Comparison of ENCODE assay signal across 10 cellular contexts in genomic region chr1:156599811-156600210, GRCh38. TPM values are rescaled to one million over a fixed set of nuclear protein-coding genes. Genes with fewer than 3 reads are reported as not detected.
DNase-seq lines count a peak whose midpoint lies in the region; ATAC-seq and TF ChIP-seq lines count a peak whose summit lies in the region.
"Had no signal": no experiment of that assay in that cellular context is flagged by ENCODE, and none has a peak within 500 bp of the region (broad histone marks: within the 10 kb centered on the region; RNA-seq: fewer than 3 reads in every experiment).

No MANE protein-coding gene starts in this region.

- ATAC-seq in GM18909 (IDR thresholded peaks at IDR 0.05; ENCODE audit: poor library complexity, unreplicated experiment) (peak; percentile 49), PC-3 (peak; percentile 45), GM21526 (IDR thresholded peaks at IDR 0.05; ENCODE audit: low FRiP score, unreplicated experiment) (no peak)

- H3K9me2 ChIP-seq in PC-3 (replicated peaks; ENCODE audit: low read length): no peaks in the 10 kb centered on the region

- in situ Hi-C loops in ACHN (cut with HindIII; ENCODE audit: low pct_ligation_motif_present, low pct_unique_long_range_greater_than_20kb, low sequenced_read_pairs): no loop called here

- peaks cover 4% of the 10 kb centered on the region for H3K4me1 Mint-ChIP-seq in endodermal cell

- no peaks in the 10 kb centered on the region for H3F3A ChIP-seq in PC-3 (ENCODE audit: low read length, unreplicated experiment)

- H3K27ac ChIP-seq in PC-3 (ENCODE audit: low read length): no peak overlapping the region
- H3K27ac ChIP-seq in endodermal cell (ENCODE audit: low read depth, low read length): no peak overlapping the region
- no peak overlapping the region for H3K27ac ChIP-seq in esophagus muscularis mucosa (replicated peaks in 1 of 4)
- H3K27ac ChIP-seq: neutrophil had no signal

- H3K4me2 ChIP-seq in PC-3 (ENCODE audit: low read length): peak overlapping the region; percentile 93

- intact Hi-C loops in PC-3 (cut with micrococcal nuclease): no loop called here
- intact Hi-C loops in esophagus muscularis mucosa (cut with DNase I): loop anchor here (10.0 kb wide), 1 partner anchor 115 kb away; no protein-coding TSS in a partner anchor

- peak overlapping the region; percentile 94 for H3K4me3 ChIP-seq in PC-3 (ENCODE audit: low read length)
- no peak overlapping the region for H3K4me3 ChIP-seq in endodermal cell (ENCODE audit: low read length)
- H3K4me3 ChIP-seq in esophagus muscularis mucosa: no peak overlapping the region

- peaks cover 20% of the 10 kb centered on the region for H3K4me1 ChIP-seq in PC-3 (ENCODE audit: insufficient read depth, low read length)
- no peaks in the 10 kb centered on the region for H3K4me1 ChIP-seq in endodermal cell (ENCODE audit: control insufficient read depth, insufficient read depth, low read length)
- H3K4me1 ChIP-seq in esophagus muscularis mucosa: peaks cover 10 to 28% (median 24%) of the 10 kb centered on the region in 4 donors

- TF ChIP-seq EP300 in esophagus muscularis mucosa (IDR thresholded peaks at IDR 0.05): no peak

- no peaks in the 10 kb centered on the region for H3K9me3 ChIP-seq in PC-3 (ENCODE audit: low read length)
- no peaks in the 10 kb centered on the region for H3K9me3 ChIP-seq in endodermal cell (ENCODE audit: control insufficient read depth, low read length)
- no peaks in the 10 kb centered on the region for H3K9me3 ChIP-seq in esophagus muscularis mucosa
- H3K9me3 ChIP-seq: neutrophil had no signal

- H3K9me3 Mint-ChIP-seq in endodermal cell: no peaks in the 10 kb centered on the region
- H3K9me3 Mint-ChIP-seq: dendritic cell treated with granulocyte-macrophage colony-stimulating factor and Interleukin-4, amounts not matched to agents 40 ng/mL and 50 ng/mL, for 4 days had no signal

- H3K36me3 ChIP-seq in PC-3 (ENCODE audit: low read depth, low read length) (peaks cover 45% of the 10 kb centered on the region), endodermal cell (ENCODE audit: control insufficient read depth, insufficient read depth, low read length) (peaks cover 39% of the 10 kb centered on the region), esophagus muscularis mucosa (peaks cover 29 to 42% (median 41%) of the 10 kb centered on the region in 4 donors)
- H3K36me3 ChIP-seq: neutrophil had no signal

- peak; percentile 57 for DNase-seq in ACHN
- peak; percentile 64 for DNase-seq in PC-3
- DNase-seq in endodermal cell: no peak
- DNase-seq in NCI-H1436 treated with DMSO at 0.1 percent for 48 hours (lab: John Stamatoyannopoulos, UW): no peak
- DNase-seq in effector CD4-positive, alpha-beta T cell: no peak
- no peak for DNase-seq in esophagus muscularis mucosa (ENCODE audit: extremely low spot score)

- no peak overlapping the region for H3K9ac ChIP-seq in PC-3 (ENCODE audit: low read length)
- no peak overlapping the region for H3K9ac ChIP-seq in endodermal cell (ENCODE audit: extremely low read depth, low read length, poor library complexity, severe bottlenecking)

- H3K27me3 ChIP-seq in PC-3 (ENCODE audit: low read length) (no peaks in the 10 kb centered on the region), endodermal cell (ENCODE audit: control insufficient read depth, insufficient read depth, low read length, poor library complexity, severe bottlenecking) (no peaks in the 10 kb centered on the region), esophagus muscularis mucosa (no peaks in the 10 kb centered on the region)
- H3K27me3 ChIP-seq: neutrophil had no signal

- H2AFZ ChIP-seq in PC-3 (ENCODE audit: low read length): no peak overlapping the region

- 96 to 100% methylated on average over 3 of the region's 3 CpGs for WGBS in endodermal cell (ENCODE audit: insufficient coverage in 1 of 2, insufficient read length in 1 of 2), 2 experiments
- WGBS in esophagus muscularis mucosa: 85% methylated on average over 3 of the region's 3 CpGs

- no peaks in the 10 kb centered on the region for H4K20me1 ChIP-seq in PC-3 (ENCODE audit: low read length)

- POLR2A ChIA-PET in PC-3 (lab: Charles Lee; ENCODE audit: unreplicated experiment): interaction anchor here (0.5 kb wide), 1 partner anchor 141 kb away, joined by 3 read pairs; the partner anchor contains the start of gene MRPL24

- CTCF ChIA-PET in PC-3 (lab: Charles Lee): no interaction called here

- no peak for TF ChIP-seq POLR2A in esophagus muscularis mucosa (IDR thresholded peaks at IDR 0.05; ENCODE audit: low read depth)

- TF ChIP-seq CTCF in PC-3 (conservative IDR thresholded peaks at IDR 0.05; ENCODE audit: low read depth, low read length): no peak; the same call in 1 of the 2 replicates
- peak; percentile 13 for TF ChIP-seq CTCF in endodermal cell (conservative IDR thresholded peaks at IDR 0.05)
- no peak for TF ChIP-seq CTCF in esophagus muscularis mucosa (IDR thresholded peaks at IDR 0.05)

- peak overlapping the region; percentile 79 for H3K4me3 Mint-ChIP-seq in endodermal cell

- H3K36me3 Mint-ChIP-seq in endodermal cell (ENCODE audit: low read depth): peaks cover 29% of the 10 kb centered on the region

- BruUV-seq in PC-3 (replicated peaks; lab: Mats Ljungman, UMichigan): no TSS peak

- H3K27me3 Mint-ChIP-seq in endodermal cell (ENCODE audit: insufficient read depth): no peaks in the 10 kb centered on the region
- H3K27me3 Mint-ChIP-seq: dendritic cell treated with granulocyte-macrophage colony-stimulating factor and Interleukin-4, amounts not matched to agents 40 ng/mL and 50 ng/mL, for 4 days had no signal

- H3K27ac Mint-ChIP-seq in endodermal cell: no peak overlapping the region
- H3K27ac Mint-ChIP-seq: dendritic cell treated with granulocyte-macrophage colony-stimulating factor and Interleukin-4, amounts not matched to agents 40 ng/mL and 50 ng/mL, for 4 days had no signal

- H3K79me2 ChIP-seq in PC-3 (ENCODE audit: low read length): peaks cover 43% of the 10 kb centered on the region

RNA-seq across cellular contexts. Expression of gene GPATCH4, which starts 1.5 kb away (rescaled TPM):
- 37.3 and 73.7 TPM in 2 replicates for total RNA-seq in PC-3 (2014; rRNA removed)
- 10 to 100 TPM; 23.0 to 34.4 TPM for total RNA-seq in endodermal cell
- polyA plus RNA-seq in endodermal cell (2013, experiment 1 of 2): 19.7 TPM
- 17.4 TPM for polyA plus RNA-seq in endodermal cell (2013, experiment 2 of 2)
- 10 to 100 TPM; 22.6 to 32.8 (median 26.4) TPM for total RNA-seq in esophagus muscularis mucosa

RNA-seq across cellular contexts. Expression of gene NAXE, which starts 8.2 kb away (rescaled TPM):
- total RNA-seq in PC-3 (2014; rRNA removed) (237 and 261 TPM in 2 replicates), endodermal cell (100 to 1,000 TPM in 1 of 2 donors, 10 to 100 TPM in 1; 96.0 to 129 TPM), esophagus muscularis mucosa (10 to 100 TPM; 73.5 to 98.0 (median 85.2) TPM)
- 72.2 TPM for polyA plus RNA-seq in endodermal cell (2013, experiment 1 of 2)
- 60.4 TPM for polyA plus RNA-seq in endodermal cell (2013, experiment 2 of 2)

RNA-seq across cellular contexts. Expression of gene HAPLN2, which starts 19.4 kb away (rescaled TPM):
- total RNA-seq in PC-3 (2014; rRNA removed): 1.1 TPM in 1 of 2 replicates, not detected in the other
- 1 to 10 TPM in 1 of 2 donors, under 1 TPM in 1; 0.42 to 2.8 TPM for total RNA-seq in endodermal cell
- polyA plus RNA-seq in endodermal cell (2013, experiment 1 of 2): 0.82 TPM
- 0.54 TPM for polyA plus RNA-seq in endodermal cell (2013, experiment 2 of 2)
- total RNA-seq in esophagus muscularis mucosa: 1 to 10 TPM in 3 of 4 donors, under 1 TPM in 1; 0.83 to 5.1 (median 2.2) TPM

RNA-seq across cellular contexts. Expression of gene TTC24, which starts 20.3 kb away (rescaled TPM):
- total RNA-seq in PC-3 (2014; rRNA removed) (not detected in 2 replicates), endodermal cell (not detected), esophagus muscularis mucosa (not detected)
- polyA plus RNA-seq in endodermal cell (2013, experiment 1 of 2): not detected
- not detected for polyA plus RNA-seq in endodermal cell (2013, experiment 2 of 2)

RNA-seq across cellular contexts. Expression of gene IQGAP3, which starts 27.4 kb away (rescaled TPM):
- 54.3 and 77.3 TPM in 2 replicates for total RNA-seq in PC-3 (2014; rRNA removed)
- total RNA-seq in endodermal cell: 10 to 100 TPM; 28.6 to 36.9 TPM
- 28.9 TPM for polyA plus RNA-seq in endodermal cell (2013, experiment 1 of 2)
- polyA plus RNA-seq in endodermal cell (2013, experiment 2 of 2): 28.9 TPM
- total RNA-seq in esophagus muscularis mucosa: 1 to 10 TPM in 1 of 4 donors, under 1 TPM in 2, not detected in 1; 0.06 to 1.1 (median 0.50) TPM

Comparison
In these comparisons a context has a peak if more than half of its experiments do, and no peak if none do; other contexts are left out.
1. DNase-seq: peak in ACHN (single experiment) and PC-3 (single experiment); none in endodermal cell (single experiment), NCI-H1436 treated with DMSO at 0.1 percent for 48 hours (single experiment), effector CD4-positive, alpha-beta T cell (single experiment) and esophagus muscularis mucosa (single experiment).